ENCODE assay signal across 1 cellular context in the genomic region with DNA sequence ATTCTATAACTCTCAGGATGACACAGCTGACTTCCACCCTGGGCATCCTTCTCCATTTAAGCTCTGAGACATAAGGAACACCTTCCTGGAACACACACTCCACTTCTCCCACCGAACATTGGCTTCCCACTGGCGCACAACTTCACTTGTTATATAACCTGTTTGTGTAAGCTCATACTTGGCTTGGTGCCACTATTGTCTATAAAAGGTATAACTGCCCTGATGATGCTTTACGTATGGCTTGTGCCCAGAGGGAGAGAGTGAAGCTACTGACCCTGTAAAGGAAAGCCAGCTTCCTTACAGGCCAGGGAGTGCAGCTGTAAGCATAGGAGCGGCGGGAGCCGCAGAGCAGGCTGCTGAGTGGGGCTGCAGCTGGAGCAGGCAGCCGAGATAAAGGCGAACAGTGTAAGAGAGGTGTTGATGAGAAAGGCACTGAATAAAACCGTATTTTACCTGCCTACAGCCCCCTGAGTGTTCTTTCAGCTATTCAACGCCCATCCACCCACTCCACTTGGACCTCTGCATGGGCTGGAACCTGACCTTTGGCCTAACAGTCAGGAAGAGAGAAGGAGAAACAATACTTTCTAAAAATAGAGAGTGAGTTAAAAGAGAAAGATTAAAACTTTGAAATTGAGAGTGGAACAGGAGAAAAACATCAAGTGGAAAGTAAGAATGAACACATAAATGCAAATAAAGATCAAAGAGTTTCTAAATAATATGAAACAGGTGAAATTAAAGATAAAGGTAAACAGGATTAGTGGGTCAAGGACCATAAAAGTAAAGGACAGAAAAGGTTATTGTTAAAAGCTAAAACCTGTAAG.
TF ChIP-seq lines count a peak whose summit lies in the region.

No MANE protein-coding gene starts in this region.

TF ChIP-seq in GM23338, 12 proteins besides CTCF, POLR2A, EP300 and RAD21 (continued from another document):
- TF ChIP-seq, protein P1, sequence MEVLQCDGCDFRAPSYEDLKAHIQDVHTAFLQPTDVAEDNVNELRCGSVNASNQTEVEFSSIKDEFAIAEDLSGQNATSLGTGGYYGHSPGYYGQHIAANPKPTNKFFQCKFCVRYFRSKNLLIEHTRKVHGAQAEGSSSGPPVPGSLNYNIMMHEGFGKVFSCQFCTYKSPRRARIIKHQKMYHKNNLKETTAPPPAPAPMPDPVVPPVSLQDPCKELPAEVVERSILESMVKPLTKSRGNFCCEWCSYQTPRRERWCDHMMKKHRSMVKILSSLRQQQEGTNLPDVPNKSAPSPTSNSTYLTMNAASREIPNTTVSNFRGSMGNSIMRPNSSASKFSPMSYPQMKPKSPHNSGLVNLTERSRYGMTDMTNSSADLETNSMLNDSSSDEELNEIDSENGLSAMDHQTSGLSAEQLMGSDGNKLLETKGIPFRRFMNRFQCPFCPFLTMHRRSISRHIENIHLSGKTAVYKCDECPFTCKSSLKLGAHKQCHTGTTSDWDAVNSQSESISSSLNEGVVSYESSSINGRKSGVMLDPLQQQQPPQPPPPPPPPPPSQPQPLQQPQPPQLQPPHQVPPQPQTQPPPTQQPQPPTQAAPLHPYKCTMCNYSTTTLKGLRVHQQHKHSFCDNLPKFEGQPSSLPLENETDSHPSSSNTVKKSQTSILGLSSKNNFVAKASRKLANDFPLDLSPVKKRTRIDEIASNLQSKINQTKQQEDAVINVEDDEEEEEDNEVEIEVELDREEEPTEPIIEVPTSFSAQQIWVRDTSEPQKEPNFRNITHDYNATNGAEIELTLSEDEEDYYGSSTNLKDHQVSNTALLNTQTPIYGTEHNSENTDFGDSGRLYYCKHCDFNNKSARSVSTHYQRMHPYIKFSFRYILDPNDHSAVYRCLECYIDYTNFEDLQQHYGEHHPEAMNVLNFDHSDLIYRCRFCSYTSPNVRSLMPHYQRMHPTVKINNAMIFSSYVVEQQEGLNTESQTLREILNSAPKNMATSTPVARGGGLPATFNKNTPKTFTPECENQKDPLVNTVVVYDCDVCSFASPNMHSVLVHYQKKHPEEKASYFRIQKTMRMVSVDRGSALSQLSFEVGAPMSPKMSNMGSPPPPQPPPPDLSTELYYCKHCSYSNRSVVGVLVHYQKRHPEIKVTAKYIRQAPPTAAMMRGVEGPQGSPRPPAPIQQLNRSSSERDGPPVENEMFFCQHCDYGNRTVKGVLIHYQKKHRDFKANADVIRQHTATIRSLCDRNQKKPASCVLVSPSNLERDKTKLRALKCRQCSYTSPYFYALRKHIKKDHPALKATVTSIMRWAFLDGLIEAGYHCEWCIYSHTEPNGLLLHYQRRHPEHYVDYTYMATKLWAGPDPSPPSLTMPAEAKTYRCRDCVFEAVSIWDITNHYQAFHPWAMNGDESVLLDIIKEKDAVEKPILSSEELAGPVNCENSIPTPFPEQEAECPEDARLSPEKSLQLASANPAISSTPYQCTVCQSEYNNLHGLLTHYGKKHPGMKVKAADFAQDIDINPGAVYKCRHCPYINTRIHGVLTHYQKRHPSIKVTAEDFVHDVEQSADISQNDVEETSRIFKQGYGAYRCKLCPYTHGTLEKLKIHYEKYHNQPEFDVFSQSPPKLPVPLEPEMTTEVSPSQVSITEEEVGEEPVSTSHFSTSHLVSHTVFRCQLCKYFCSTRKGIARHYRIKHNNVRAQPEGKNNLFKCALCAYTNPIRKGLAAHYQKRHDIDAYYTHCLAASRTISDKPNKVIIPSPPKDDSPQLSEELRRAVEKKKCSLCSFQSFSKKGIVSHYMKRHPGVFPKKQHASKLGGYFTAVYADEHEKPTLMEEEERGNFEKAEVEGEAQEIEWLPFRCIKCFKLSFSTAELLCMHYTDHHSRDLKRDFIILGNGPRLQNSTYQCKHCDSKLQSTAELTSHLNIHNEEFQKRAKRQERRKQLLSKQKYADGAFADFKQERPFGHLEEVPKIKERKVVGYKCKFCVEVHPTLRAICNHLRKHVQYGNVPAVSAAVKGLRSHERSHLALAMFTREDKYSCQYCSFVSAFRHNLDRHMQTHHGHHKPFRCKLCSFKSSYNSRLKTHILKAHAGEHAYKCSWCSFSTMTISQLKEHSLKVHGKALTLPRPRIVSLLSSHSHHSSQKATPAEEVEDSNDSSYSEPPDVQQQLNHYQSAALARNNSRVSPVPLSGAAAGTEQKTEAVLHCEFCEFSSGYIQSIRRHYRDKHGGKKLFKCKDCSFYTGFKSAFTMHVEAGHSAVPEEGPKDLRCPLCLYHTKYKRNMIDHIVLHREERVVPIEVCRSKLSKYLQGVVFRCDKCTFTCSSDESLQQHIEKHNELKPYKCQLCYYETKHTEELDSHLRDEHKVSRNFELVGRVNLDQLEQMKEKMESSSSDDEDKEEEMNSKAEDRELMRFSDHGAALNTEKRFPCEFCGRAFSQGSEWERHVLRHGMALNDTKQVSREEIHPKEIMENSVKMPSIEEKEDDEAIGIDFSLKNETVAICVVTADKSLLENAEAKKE (CRISPR knock-in tag; IDR thresholded peaks at IDR 0.05) = no peak
- TF ChIP-seq EZH2phosphoT487 (IDR thresholded peaks at IDR 0.05; ENCODE audit: unreplicated experiment) (no peak), EZH2 (IDR thresholded peaks at IDR 0.05; ENCODE audit: low read depth, unreplicated experiment) (no peak), POLR2AphosphoS5 (IDR thresholded peaks at IDR 0.05; ENCODE audit: low read depth) (no peak)
TF ChIP-seq in GM23338: peak in this region for 0.
